Comparison of ENCODE assay signal across 10 cellular contexts in genomic region chr7:90552521-90552920, GRCh38. TPM values are rescaled to one million over a fixed set of nuclear protein-coding genes. Genes with fewer than 3 reads are reported as not detected.
DNase-seq lines count a peak whose midpoint lies in the region; FAIRE-seq and TF ChIP-seq lines count a peak whose summit lies in the region.
"Had no signal": no experiment of that assay in that cellular context is flagged by ENCODE, and none has a peak within 500 bp of the region (broad histone marks: within the 10 kb centered on the region; RNA-seq: fewer than 3 reads in every experiment).

No MANE protein-coding gene starts in this region.

- H3K9ac ChIP-seq in OCI-LY3 (ENCODE audit: low read length) (no peak overlapping the region), smooth muscle cell (ENCODE audit: low read depth) (no peak overlapping the region)

- H3K9me3 ChIP-seq in OCI-LY3 (ENCODE audit: insufficient read depth, low read length) (no peaks in the 10 kb centered on the region), smooth muscle cell (replicated peaks; ENCODE audit: low read depth) (no peaks in the 10 kb centered on the region), esophagus squamous epithelium (no peaks in the 10 kb centered on the region)

- TF ChIP-seq CTCF in OCI-LY3 (IDR thresholded peaks at IDR 0.05; ENCODE audit: low read depth, low read length): peak; percentile 41
- TF ChIP-seq CTCF in smooth muscle cell (IDR thresholded peaks at IDR 0.05; ENCODE audit: borderline replicate concordance, insufficient read depth, poor library complexity, severe bottlenecking): peak; percentile 30
- TF ChIP-seq CTCF in esophagus squamous epithelium (IDR thresholded peaks at IDR 0.05): peak in 2 of 6 experiments; percentile 5 to 15

- H3K36me3 ChIP-seq in OCI-LY3 (replicated peaks; ENCODE audit: low read depth, low read length) (no peaks in the 10 kb centered on the region), smooth muscle cell (ENCODE audit: low read depth) (no peaks in the 10 kb centered on the region), esophagus squamous epithelium (no peaks in the 10 kb centered on the region)

- no peak overlapping the region for H2AFZ ChIP-seq in OCI-LY3 (ENCODE audit: low read depth, low read length)
- no peak overlapping the region for H2AFZ ChIP-seq in smooth muscle cell (ENCODE audit: low read depth)

- DNase-seq in SIG-M5 treated with dmso at 0.1 percent for 504 hours (lab: John Stamatoyannopoulos, UW; ENCODE audit: unreplicated experiment) (peak; percentile 25), SIG-M5 (lab: John Stamatoyannopoulos, UW) (no peak), smooth muscle cell (lab: John Stamatoyannopoulos, UW; ENCODE audit: unreplicated experiment) (no peak), activated gamma-delta T cell treated with Interleukin-2 at 50 U/mL for 16 hours (no peak), LoVo (ENCODE audit: low spot score) (no peak), esophagus squamous epithelium (lab: John Stamatoyannopoulos, UW) (no peak)
- DNase-seq: CD4-positive, CD25-positive, alpha-beta regulatory T cell had no signal

- H4K20me1 ChIP-seq in OCI-LY3 (ENCODE audit: insufficient read depth, low read length): no peaks in the 10 kb centered on the region
- H4K20me1 ChIP-seq in smooth muscle cell (ENCODE audit: low read depth): no peaks in the 10 kb centered on the region

- H3K27me3 ChIP-seq in OCI-LY3 (ENCODE audit: low read depth, low read length): peaks cover 6% of the 10 kb centered on the region; the same call in 1 of the 2 replicates
- H3K27me3 ChIP-seq in smooth muscle cell (ENCODE audit: low read depth): no peaks in the 10 kb centered on the region
- no peaks in the 10 kb centered on the region for H3K27me3 ChIP-seq in esophagus squamous epithelium

- 92% methylated on average over 1 of the region's 1 CpG for WGBS in smooth muscle cell (ENCODE audit: low lambda C conversion rate)
- 67 to 78% methylated on average over 1 of the region's 1 CpG for WGBS in esophagus squamous epithelium, 2 donors

- intact Hi-C loops in esophagus squamous epithelium (cut with DNase I): no loop called here

- H3K27ac ChIP-seq in OCI-LY3 (ENCODE audit: low read length): no peak overlapping the region
- no peak overlapping the region for H3K27ac ChIP-seq in smooth muscle cell (ENCODE audit: low read depth)
- H3K27ac ChIP-seq in esophagus squamous epithelium: no peak overlapping the region
- H3K27ac ChIP-seq: epithelial cell of prostate had no signal

- H3K79me2 ChIP-seq in OCI-LY3 (ENCODE audit: low read length) (no peaks in the 10 kb centered on the region), smooth muscle cell (ENCODE audit: low read depth) (no peaks in the 10 kb centered on the region)

- no peak for TF ChIP-seq POLR2A in esophagus squamous epithelium (IDR thresholded peaks at IDR 0.05)

- H3K4me2 ChIP-seq in OCI-LY3 (ENCODE audit: low read length) (no peak overlapping the region), smooth muscle cell (no peak overlapping the region)

- H3K4me3 ChIP-seq in OCI-LY3 (ENCODE audit: low read length): no peak overlapping the region
- no peak overlapping the region for H3K4me3 ChIP-seq in smooth muscle cell
- H3K4me3 ChIP-seq in esophagus squamous epithelium: no peak overlapping the region

- H3K4me1 ChIP-seq in OCI-LY3 (ENCODE audit: low read length) (no peaks in the 10 kb centered on the region), smooth muscle cell (ENCODE audit: low read depth) (no peaks in the 10 kb centered on the region), esophagus squamous epithelium (no peaks in the 10 kb centered on the region)

- peak; percentile 75 for FAIRE-seq in endometrium (lab: Jason Lieb, UNC)

- no peaks in the 10 kb centered on the region for H3F3A ChIP-seq in smooth muscle cell (ENCODE audit: low read depth)

RNA-seq across cellular contexts. Expression of gene CDK14, which starts 43.6 kb away (rescaled TPM):
- total RNA-seq in smooth muscle cell (5.3 and 11.2 TPM in 2 replicates), esophagus squamous epithelium (1 to 10 TPM in 2 of 4 donors, under 1 TPM in 2; 0.38 to 3.6 (median 1.3) TPM)
- polyA plus RNA-seq in smooth muscle cell: 4.1 and 5.1 TPM in 2 replicates
